Comparison of ENCODE assay signal across 20 cellular contexts in genomic region chr5:10227396-10227795, GRCh38. TPM values are rescaled to one million over a fixed set of nuclear protein-coding genes. Genes with fewer than 3 reads are reported as not detected.
DNase-seq lines count a peak whose midpoint lies in the region; ATAC-seq, FAIRE-seq and TF ChIP-seq lines count a peak whose summit lies in the region.
"Had no signal": no experiment of that assay in that cellular context is flagged by ENCODE, and none has a peak within 500 bp of the region (broad histone marks: within the 10 kb centered on the region; RNA-seq: fewer than 3 reads in every experiment).

No MANE protein-coding gene starts in this region.

- H3K4me2 ChIP-seq in PC-3 (ENCODE audit: low read length) (no peak overlapping the region), osteoblast (ENCODE audit: insufficient read depth, low read length) (peak overlapping the region; percentile 33)

- H3K9me2 ChIP-seq in PC-3 (replicated peaks; ENCODE audit: low read length), result no peaks in the 10 kb centered on the region

- no peak overlapping the region for H3K9ac ChIP-seq in PC-3 (ENCODE audit: low read length)

- no peak for DNase-seq in H54 (ENCODE audit: insufficient read length, low spot score)
- peak; percentile 44 for DNase-seq in PC-3
- DNase-seq in dermis blood vessel endothelial cell, result peak; percentile 62
- peak; percentile 30 for DNase-seq in osteoblast (ENCODE audit: insufficient read length, low spot score, missing footprints)
- DNase-seq in breast epithelium (ENCODE audit: low spot score in 2 of 2), result no peak
- DNase-seq in amygdala (lab: John Stamatoyannopoulos, UW), result no peak
- DNase-seq in NCI-H345 treated with DMSO at 0.1 percent for 48 hours (lab: John Stamatoyannopoulos, UW; ENCODE audit: unreplicated experiment), result no peak
- DNase-seq: activated CD4-positive, alpha-beta T cell treated with anti-CD3 and anti-CD28 coated beads, Interleukin-2, amount 50 U/mL, for 48 hours; activated effector memory CD4-positive, alpha-beta T cell treated with anti-CD3 and anti-CD28 coated beads, Interleukin-2, amount 50 U/mL, for 16 hours; effector CD4-positive, alpha-beta T cell; heart right ventricle; lower lobe of right lung; NCI-H1930; NCI-H2227 treated with DMSO at 0.1 percent for 48 hours; NCI-H82; SJCRH30; stimulated activated CD4-positive, alpha-beta T cell treated with anti-CD3 and anti-CD28 coated beads, Interleukin-4, amount 100 ng/mL, for 4 hours; upper lobe of left lung; WERI-Rb-1 had no signal

- no peaks in the 10 kb centered on the region for H3K27me3 ChIP-seq in PC-3 (ENCODE audit: low read length)
- no peaks in the 10 kb centered on the region for H3K27me3 ChIP-seq in osteoblast (ENCODE audit: insufficient read depth, low read length)
- H3K27me3 ChIP-seq in breast epithelium, result no peaks in the 10 kb centered on the region
- H3K27me3 ChIP-seq: heart right ventricle, SJCRH30, upper lobe of left lung had no signal

- no peaks in the 10 kb centered on the region for H3F3A ChIP-seq in PC-3 (ENCODE audit: low read length, unreplicated experiment)

- CTCF ChIA-PET in PC-3 (lab: Charles Lee), result no interaction called here

- POLR2A ChIA-PET in PC-3 (lab: Charles Lee; ENCODE audit: unreplicated experiment), result interaction anchor here (0.6 kb wide), 2 partner anchors 26 to 1380 kb away, joined by 3 read pairs; no protein-coding TSS in a partner anchor

- H2AFZ ChIP-seq in PC-3 (ENCODE audit: low read length) (no peak overlapping the region), osteoblast (ENCODE audit: low read length) (peak overlapping the region; percentile 53)

- TF ChIP-seq POLR2A in H54 (IDR thresholded peaks at IDR 0.05; ENCODE audit: low read depth, low read length), result no peak
- TF ChIP-seq POLR2A in breast epithelium (IDR thresholded peaks at IDR 0.05), result no peak

- H3K79me2 ChIP-seq in PC-3 (ENCODE audit: low read length) (no peaks in the 10 kb centered on the region), osteoblast (ENCODE audit: insufficient read depth, low read length) (no peaks in the 10 kb centered on the region)

- H3K9me3 ChIP-seq in PC-3 (ENCODE audit: low read length) (no peaks in the 10 kb centered on the region), osteoblast (ENCODE audit: low read depth, low read length) (no peaks in the 10 kb centered on the region), breast epithelium (peaks cover 9 to 13% of the 10 kb centered on the region in 2 donors)
- H3K9me3 ChIP-seq: lower lobe of right lung, SJCRH30, upper lobe of left lung had no signal

- no peaks in the 10 kb centered on the region for H4K20me1 ChIP-seq in PC-3 (ENCODE audit: low read length)
- no peaks in the 10 kb centered on the region for H4K20me1 ChIP-seq in osteoblast (ENCODE audit: insufficient read depth, low read length)

- peaks cover 4% of the 10 kb centered on the region; the same call in 1 of the 2 replicates for H3K4me1 ChIP-seq in PC-3 (ENCODE audit: insufficient read depth, low read length)
- peaks cover 34% of the 10 kb centered on the region for H3K4me1 ChIP-seq in osteoblast (ENCODE audit: insufficient read depth, low read length)
- no peaks in the 10 kb centered on the region for H3K4me1 ChIP-seq in breast epithelium
- H3K4me1 ChIP-seq: lower lobe of right lung, SJCRH30, upper lobe of left lung had no signal

- no peak overlapping the region for H3K4me3 ChIP-seq in PC-3 (ENCODE audit: low read length)
- H3K4me3 ChIP-seq in osteoblast (ENCODE audit: insufficient read depth, low read length), result no peak overlapping the region
- H3K4me3 ChIP-seq in breast epithelium, result no peak overlapping the region
- H3K4me3 ChIP-seq: heart right ventricle, lower lobe of right lung, SJCRH30, upper lobe of left lung had no signal

- H3K27ac ChIP-seq in PC-3 (ENCODE audit: low read length), result peak overlapping the region; percentile 22; the same call in 1 of the 2 replicates
- H3K27ac ChIP-seq in osteoblast (ENCODE audit: low read depth, low read length), result peak overlapping the region; percentile 98
- H3K27ac ChIP-seq in breast epithelium, result no peak overlapping the region
- H3K27ac ChIP-seq: heart right ventricle, lower lobe of right lung, SJCRH30, upper lobe of left lung, WERI-Rb-1 had no signal

- intact Hi-C loops in PC-3 (cut with micrococcal nuclease) (no loop called here), breast epithelium (cut with DNase I; ENCODE audit: low total_unique reads) (no loop called here)

- no peaks in the 10 kb centered on the region for H3K36me3 ChIP-seq in PC-3 (ENCODE audit: low read depth, low read length)
- H3K36me3 ChIP-seq in osteoblast (ENCODE audit: insufficient read depth, low read length), result no peaks in the 10 kb centered on the region
- no peaks in the 10 kb centered on the region for H3K36me3 ChIP-seq in breast epithelium
- H3K36me3 ChIP-seq: SJCRH30 had no signal

- no peak for TF ChIP-seq CTCF in PC-3 (conservative IDR thresholded peaks at IDR 0.05; ENCODE audit: low read depth, low read length)
- TF ChIP-seq CTCF in osteoblast (IDR thresholded peaks at IDR 0.05; ENCODE audit: extremely low read depth, low read depth, low read length), result no peak
- TF ChIP-seq CTCF in breast epithelium (IDR thresholded peaks at IDR 0.05), result no peak

- no TSS peak for BruUV-seq in PC-3 (replicated peaks; lab: Mats Ljungman, UMichigan)

- peak; percentile 68 for ATAC-seq in PC-3
- ATAC-seq: heart right ventricle, HepG2, lower lobe of right lung had no signal

- peak; percentile 66 for FAIRE-seq in H54 (lab: Jason Lieb, UNC)
- FAIRE-seq: HepG2 had no signal

RNA-seq across cellular contexts. Expression of gene ATPSCKMT, which starts 22.3 kb away (rescaled TPM):
- total RNA-seq in PC-3 (2014; rRNA removed) (26.7 and 49.0 TPM in 2 replicates), dermis blood vessel endothelial cell (28.3 and 35.9 TPM in 2 replicates), osteoblast (18.3 and 23.2 TPM in 2 replicates), breast epithelium (10 to 100 TPM; 15.1 to 23.9 (median 15.7) TPM)

RNA-seq across cellular contexts. Expression of gene CCT5, which starts 22.7 kb away (rescaled TPM):
- total RNA-seq in PC-3 (2014; rRNA removed), result 1,309 and 1,334 TPM in 2 replicates
- total RNA-seq in dermis blood vessel endothelial cell, result 663 and 731 TPM in 2 replicates
- total RNA-seq in osteoblast, result 237 and 238 TPM in 2 replicates
- total RNA-seq in breast epithelium, result 100 to 1,000 TPM; 151 to 208 (median 180) TPM

Comparison
In these comparisons a context has a peak if more than half of its experiments do, and no peak if none do; other contexts are left out.
1. DNase-seq: peak in PC-3 (single experiment), dermis blood vessel endothelial cell (single experiment) and osteoblast (single experiment); none in H54 (single experiment), breast epithelium (0 of 2), amygdala (0 of 56) and NCI-H345 treated with DMSO at 0.1 percent for 48 hours (single experiment).
2. H3K27ac ChIP-seq: peak in PC-3 (single experiment) and osteoblast (single experiment); none in breast epithelium (0 of 2).